In genomic region chr17:1997587-1998425, GRCh38 we compare ENCODE assay signal across 9 cellular contexts. TPM values are rescaled to one million over a fixed set of nuclear protein-coding genes. Genes with fewer than 3 reads are reported as not detected.
DNase-seq lines count a peak whose midpoint lies in the region; ATAC-seq, FAIRE-seq and TF ChIP-seq lines count a peak whose summit lies in the region.
"Had no signal": no experiment of that assay in that cellular context is flagged by ENCODE, and none has a peak within 500 bp of the region (broad histone marks: within the 10 kb centered on the region; RNA-seq: fewer than 3 reads in every experiment).

No MANE protein-coding gene starts in this region.

- no peaks in the 10 kb centered on the region for H3K4me1 Mint-ChIP-seq in activated naive CD4-positive, alpha-beta T cell treated with anti-CD3 and anti-CD28 coated beads for 36 hours (ENCODE audit: low read depth)

- no TSS peak for BruUV-seq in HepG2 (replicated peaks; lab: Mats Ljungman, UMichigan)

- no peak for TF ChIP-seq CTCF in breast epithelium (IDR thresholded peaks at IDR 0.05)
- TF ChIP-seq CTCF in HepG2 (CRISPR knock-in tag; IDR thresholded peaks at IDR 0.05) = no peak
- TF ChIP-seq CTCF in tibial artery (IDR thresholded peaks at IDR 0.05) = no peak

- peak overlapping the region; percentile 83 for H3K4me2 ChIP-seq in HepG2 (ENCODE audit: low read depth, low read length)

- peaks cover 23% of the 10 kb centered on the region for H3K27me3 Mint-ChIP-seq in activated naive CD4-positive, alpha-beta T cell treated with anti-CD3 and anti-CD28 coated beads for 36 hours (ENCODE audit: low read depth)

- CTCF ChIA-PET in HepG2 (lab: Yijun Ruan, JAX; ENCODE audit: low intra/inter-chr PET ratio, low total read pairs) = no interaction called here
- CTCF ChIA-PET in activated naive CD4-positive, alpha-beta T cell treated with anti-CD3 and anti-CD28 coated beads for 36 hours (lab: Charles Lee) = no interaction called here

- 0% methylated on average over 18 of the region's 65 CpGs for WGBS in HepG2 (ENCODE audit: low lambda C conversion rate)

- no peaks in the 10 kb centered on the region for H3K36me3 Mint-ChIP-seq in activated naive CD4-positive, alpha-beta T cell treated with anti-CD3 and anti-CD28 coated beads for 36 hours (ENCODE audit: low read depth)

- peak; percentile 62 for TF ChIP-seq RAD21 in HepG2 (CRISPR knock-in tag; IDR thresholded peaks at IDR 0.05)

- TF ChIP-seq EP300 in HepG2 (IDR thresholded peaks at IDR 0.05; ENCODE audit: low read depth in 2 of 2, low read length in 2 of 2) = peak in 1 of 2 experiments; percentile 74; a peak in 2 of 4 replicates
- no peak; the same call in 1 of the 2 replicates for TF ChIP-seq EP300 in HepG2 (CRISPR knock-in tag; IDR thresholded peaks at IDR 0.05; ENCODE audit: borderline replicate concordance)

- intact Hi-C loops in breast epithelium (cut with DNase I; ENCODE audit: low total_unique reads) = loop anchor here (5.0 kb wide), 1 partner anchor 1554 kb away; no protein-coding TSS in a partner anchor
- intact Hi-C loops in HepG2 (cut with micrococcal nuclease; ENCODE audit: unreplicated experiment) = no loop called here
- intact Hi-C loops in tibial artery (cut with DNase I; ENCODE audit: low total_unique reads) = no loop called here
- intact Hi-C loops in activated naive CD4-positive, alpha-beta T cell treated with anti-CD3 and anti-CD28 coated beads for 36 hours (cut with micrococcal nuclease) = no loop called here

- no peaks in the 10 kb centered on the region for H3K36me3 ChIP-seq in breast epithelium
- no peaks in the 10 kb centered on the region for H3K36me3 ChIP-seq in HepG2 (replicated peaks in 1 of 2; ENCODE audit: control insufficient read depth in 1 of 2, insufficient read depth in 2 of 2, low read length in 2 of 2)
- H3K36me3 ChIP-seq in tibial artery = no peaks in the 10 kb centered on the region

- DNase-seq in NCI-H2171 treated with DMSO at 0.1 percent for 48 hours (lab: John Stamatoyannopoulos, UW) = peak; percentile 33
- DNase-seq in NCI-H2171 (lab: John Stamatoyannopoulos, UW) = no peak
- peak in 1 of 2 donors; percentile 78 for DNase-seq in breast epithelium (ENCODE audit: low spot score in 2 of 2)
- peak; percentile 77 for DNase-seq in HepG2 (ENCODE audit: low spot score)
- no peak for DNase-seq in tibial artery
- no peak for DNase-seq in activated naive CD4-positive, alpha-beta T cell treated with anti-CD3 and anti-CD28 coated beads for 36 hours
- no peak for DNase-seq in NCI-H226
- DNase-seq: activated CD8-positive, alpha-beta memory T cell treated with anti-CD3 and anti-CD28 coated beads, Interleukin-2, amount 50 U/mL, for 4 hours had no signal

- H3K9ac ChIP-seq in HepG2 (ENCODE audit: insufficient read depth, low read depth, low read length) = peak overlapping the region; percentile 60

- H3K4me3 ChIP-seq in breast epithelium (peak overlapping the region; percentile 55 to 83 (median 59)), HepG2 (replicated peaks in 1 of 3; ENCODE audit: insufficient read depth in 1 of 3, low read depth in 2 of 3, low read length in 3 of 3) (peak overlapping the region; percentile 38 to 66 (median 60); a peak in 5 of 6 replicates), tibial artery (peak overlapping the region; percentile 48 to 57)

- POLR2A ChIA-PET in HepG2 (lab: Yijun Ruan, JAX) = interaction anchor here (0.6 to 3.1 kb wide), 19 partner anchors 14 to 543 kb away, joined by 3 to 18 read pairs (median 4); partner anchors contain the start of genes RILP, RTN4RL1, SERPINF1 and SMYD4

- no peaks in the 10 kb centered on the region for H4K20me1 ChIP-seq in HepG2 (ENCODE audit: insufficient read depth, low read length)

- H3K9me3 Mint-ChIP-seq in activated naive CD4-positive, alpha-beta T cell treated with anti-CD3 and anti-CD28 coated beads for 36 hours = no peaks in the 10 kb centered on the region

- H3K27me3 ChIP-seq in breast epithelium = no peaks in the 10 kb centered on the region
- peaks cover 0 to 7% of the 10 kb centered on the region in 2 experiments; a peak in 2 of 5 replicates for H3K27me3 ChIP-seq in HepG2 (ENCODE audit: control insufficient read depth in 1 of 2, insufficient read depth in 2 of 2, low read length in 2 of 2)
- peaks cover 0 to 4% of the 10 kb centered on the region in 2 donors for H3K27me3 ChIP-seq in tibial artery

- no peak overlapping the region for H3K27ac Mint-ChIP-seq in activated naive CD4-positive, alpha-beta T cell treated with anti-CD3 and anti-CD28 coated beads for 36 hours

- TF ChIP-seq POLR2A in breast epithelium (IDR thresholded peaks at IDR 0.05) = no peak
- TF ChIP-seq POLR2A in HepG2 (IDR thresholded peaks at IDR 0.05; ENCODE audit: insufficient read depth in 1 of 2, low read depth in 2 of 2, low read length in 2 of 2) = no peak

- H3K9me3 ChIP-seq in breast epithelium = no peaks in the 10 kb centered on the region
- no peaks in the 10 kb centered on the region for H3K9me3 ChIP-seq in HepG2 (ENCODE audit: low read length)
- no peaks in the 10 kb centered on the region for H3K9me3 ChIP-seq in tibial artery

- H3K79me2 ChIP-seq in HepG2 (ENCODE audit: insufficient read depth, low read length) = no peaks in the 10 kb centered on the region

- no peak overlapping the region for H3K4me3 Mint-ChIP-seq in activated naive CD4-positive, alpha-beta T cell treated with anti-CD3 and anti-CD28 coated beads for 36 hours

- peak; percentile 70 for ATAC-seq in HepG2
- no peak for ATAC-seq in HG03571 (IDR thresholded peaks at IDR 0.05; ENCODE audit: unreplicated experiment)

- H3K27ac ChIP-seq in breast epithelium (peak overlapping the region; percentile 89), HepG2 (ENCODE audit: extremely low read length, insufficient read depth, low read length) (peak overlapping the region; percentile 70), tibial artery (peak overlapping the region; percentile 27 to 54)

- in situ Hi-C loops in HepG2 (cut with HindIII; ENCODE audit: extremely low pct_ligation_motif_present, low pct_unique_long_range_greater_than_20kb) = no loop called here

- FAIRE-seq in HepG2 (lab: Jason Lieb, UNC) = no peak

- H3K4me1 ChIP-seq in breast epithelium (peaks cover 6 to 21% of the 10 kb centered on the region in 2 donors), HepG2 (ENCODE audit: insufficient read depth, low read length) (peaks cover 52% of the 10 kb centered on the region), tibial artery (peaks cover 0 to 39% (median 32%) of the 10 kb centered on the region in 4 donors)

- no peak overlapping the region for H2AFZ ChIP-seq in HepG2 (ENCODE audit: low read length)

RNA-seq across cellular contexts. Expression of gene RTN4RL1, which starts 27.3 kb away (rescaled TPM):
- 10 to 100 TPM in 2 of 3 donors, 1 to 10 TPM in 1; 3.8 to 19.6 (median 14.1) TPM for total RNA-seq in breast epithelium
- total RNA-seq in HepG2 (2016; rRNA removed; fragmentation: Illumina TruSeq; extraction: Trizol) = not detected in 2 replicates
- total RNA-seq in HepG2 (2016; cell fraction: cytosol; rRNA removed; fragmentation: Illumina TruSeq; extraction: Trizol; ENCODE audit: low read depth) = not detected in 2 replicates
- total RNA-seq in HepG2 (2016; cell fraction: insoluble cytoplasmic fraction; rRNA removed; fragmentation: Illumina TruSeq; extraction: Trizol) = not detected in 2 replicates
- total RNA-seq in HepG2 (2016; cell fraction: membrane; rRNA removed; fragmentation: Illumina TruSeq; extraction: Trizol) = not detected in 2 replicates
- not detected in 2 replicates for total RNA-seq in HepG2 (2016; cell fraction: nucleus; rRNA removed; fragmentation: Illumina TruSeq; extraction: Trizol)
- polyA plus RNA-seq in HepG2 (2011; rRNA removed) = 0.01 TPM in 1 of 2 replicates, not detected in the other
- polyA plus RNA-seq in HepG2 (2011; cell fraction: cytosol; rRNA removed) = not detected in 2 replicates
- polyA plus RNA-seq in HepG2 (2011; cell fraction: nucleus; rRNA removed) = not detected in 2 replicates
- not detected in 2 replicates for polyA plus RNA-seq in HepG2 (2012)
- polyA plus RNA-seq in HepG2 (2016; cell fraction: cytosol; fragmentation: Illumina TruSeq; extraction: Trizol; ENCODE audit: low read depth) = not detected in 2 replicates
- polyA plus RNA-seq in HepG2 (2016; cell fraction: insoluble cytoplasmic fraction; fragmentation: Illumina TruSeq; extraction: Trizol; ENCODE audit: low read depth) = not detected in 2 replicates
- 0.05 TPM in 1 of 2 replicates, not detected in the other for polyA plus RNA-seq in HepG2 (2016; cell fraction: membrane; fragmentation: Illumina TruSeq; extraction: Trizol; ENCODE audit: low read depth)
- not detected in 2 replicates for polyA plus RNA-seq in HepG2 (2016; cell fraction: nucleus; fragmentation: Illumina TruSeq; extraction: Trizol; ENCODE audit: insufficient read depth, low read depth)
- 0.08 TPM in 1 of 2 replicates, not detected in the other for polyA minus RNA-seq in HepG2 (2011; rRNA and poly(A)+ RNA removed; ENCODE audit: low replicate concordance)
- not detected in 2 replicates for polyA minus RNA-seq in HepG2 (2011; cell fraction: cytosol; rRNA and poly(A)+ RNA removed)
- not detected in 2 replicates for polyA minus RNA-seq in HepG2 (2011; cell fraction: nucleus; rRNA and poly(A)+ RNA removed)
- under 1 TPM; 0.14 to 0.30 TPM for total RNA-seq in activated naive CD4-positive, alpha-beta T cell treated with anti-CD3 and anti-CD28 coated beads for 36 hours

RNA-seq across cellular contexts. Expression of gene DPH1, which starts 32.1 kb away (rescaled TPM):
- 10 to 100 TPM; 28.3 to 66.6 (median 55.7) TPM for total RNA-seq in breast epithelium
- 14.5 and 25.3 TPM in 2 replicates for total RNA-seq in HepG2 (2016; rRNA removed; fragmentation: Illumina TruSeq; extraction: Trizol)
- 12.1 and 14.2 TPM in 2 replicates for total RNA-seq in HepG2 (2016; cell fraction: cytosol; rRNA removed; fragmentation: Illumina TruSeq; extraction: Trizol; ENCODE audit: low read depth)
- 12.8 and 22.5 TPM in 2 replicates for total RNA-seq in HepG2 (2016; cell fraction: insoluble cytoplasmic fraction; rRNA removed; fragmentation: Illumina TruSeq; extraction: Trizol)
- total RNA-seq in HepG2 (2016; cell fraction: membrane; rRNA removed; fragmentation: Illumina TruSeq; extraction: Trizol) = 10.3 and 14.0 TPM in 2 replicates
- total RNA-seq in HepG2 (2016; cell fraction: nucleus; rRNA removed; fragmentation: Illumina TruSeq; extraction: Trizol) = 16.5 and 22.6 TPM in 2 replicates
- 42.8 and 49.5 TPM in 2 replicates for polyA plus RNA-seq in HepG2 (2011; rRNA removed)
- 18.9 and 24.7 TPM in 2 replicates for polyA plus RNA-seq in HepG2 (2011; cell fraction: cytosol; rRNA removed)
- polyA plus RNA-seq in HepG2 (2011; cell fraction: nucleus; rRNA removed) = 184 and 197 TPM in 2 replicates
- polyA plus RNA-seq in HepG2 (2012) = 22.1 and 23.1 TPM in 2 replicates
- polyA plus RNA-seq in HepG2 (2016; cell fraction: cytosol; fragmentation: Illumina TruSeq; extraction: Trizol; ENCODE audit: low read depth) = 2.9 and 3.9 TPM in 2 replicates
- 12.2 and 15.0 TPM in 2 replicates for polyA plus RNA-seq in HepG2 (2016; cell fraction: insoluble cytoplasmic fraction; fragmentation: Illumina TruSeq; extraction: Trizol; ENCODE audit: low read depth)
- polyA plus RNA-seq in HepG2 (2016; cell fraction: membrane; fragmentation: Illumina TruSeq; extraction: Trizol; ENCODE audit: low read depth) = 3.9 and 4.7 TPM in 2 replicates
- 54.3 and 66.6 TPM in 2 replicates for polyA plus RNA-seq in HepG2 (2016; cell fraction: nucleus; fragmentation: Illumina TruSeq; extraction: Trizol; ENCODE audit: insufficient read depth, low read depth)
- 82.1 and 106 TPM in 2 replicates for polyA minus RNA-seq in HepG2 (2011; rRNA and poly(A)+ RNA removed; ENCODE audit: low replicate concordance)
- polyA minus RNA-seq in HepG2 (2011; cell fraction: cytosol; rRNA and poly(A)+ RNA removed) = 15.1 and 19.0 TPM in 2 replicates
- 33.1 and 46.4 TPM in 2 replicates for polyA minus RNA-seq in HepG2 (2011; cell fraction: nucleus; rRNA and poly(A)+ RNA removed)
- 10 to 100 TPM; 31.1 to 34.1 TPM for total RNA-seq in activated naive CD4-positive, alpha-beta T cell treated with anti-CD3 and anti-CD28 coated beads for 36 hours

RNA-seq across cellular contexts. Expression of gene OVCA2, which starts 44.0 kb away (rescaled TPM):
- total RNA-seq in breast epithelium (10 to 100 TPM; 24.3 to 35.4 (median 32.5) TPM), HepG2 (2016; rRNA removed; fragmentation: Illumina TruSeq; extraction: Trizol) (28.2 and 28.5 TPM in 2 replicates)
- total RNA-seq in HepG2 (2016; cell fraction: cytosol; rRNA removed; fragmentation: Illumina TruSeq; extraction: Trizol; ENCODE audit: low read depth) = 14.6 and 20.0 TPM in 2 replicates
- 30.5 and 31.5 TPM in 2 replicates for total RNA-seq in HepG2 (2016; cell fraction: insoluble cytoplasmic fraction; rRNA removed; fragmentation: Illumina TruSeq; extraction: Trizol)
- total RNA-seq in HepG2 (2016; cell fraction: membrane; rRNA removed; fragmentation: Illumina TruSeq; extraction: Trizol) = 29.3 and 32.1 TPM in 2 replicates
- total RNA-seq in HepG2 (2016; cell fraction: nucleus; rRNA removed; fragmentation: Illumina TruSeq; extraction: Trizol) = 13.5 and 15.0 TPM in 2 replicates
- 23.7 and 30.7 TPM in 2 replicates for polyA plus RNA-seq in HepG2 (2011; rRNA removed)
- polyA plus RNA-seq in HepG2 (2011; cell fraction: cytosol; rRNA removed) = 28.7 and 32.0 TPM in 2 replicates
- 12.2 and 17.3 TPM in 2 replicates for polyA plus RNA-seq in HepG2 (2011; cell fraction: nucleus; rRNA removed)
- polyA plus RNA-seq in HepG2 (2012) = 7.1 and 10.8 TPM in 2 replicates
- 21.4 and 25.7 TPM in 2 replicates for polyA plus RNA-seq in HepG2 (2016; cell fraction: cytosol; fragmentation: Illumina TruSeq; extraction: Trizol; ENCODE audit: low read depth)
- polyA plus RNA-seq in HepG2 (2016; cell fraction: insoluble cytoplasmic fraction; fragmentation: Illumina TruSeq; extraction: Trizol; ENCODE audit: low read depth) = 30.2 and 32.2 TPM in 2 replicates
- 25.8 and 29.0 TPM in 2 replicates for polyA plus RNA-seq in HepG2 (2016; cell fraction: membrane; fragmentation: Illumina TruSeq; extraction: Trizol; ENCODE audit: low read depth)
- polyA plus RNA-seq in HepG2 (2016; cell fraction: nucleus; fragmentation: Illumina TruSeq; extraction: Trizol; ENCODE audit: insufficient read depth, low read depth) = 19.9 and 28.4 TPM in 2 replicates
- 18.1 and 38.8 TPM in 2 replicates for polyA minus RNA-seq in HepG2 (2011; rRNA and poly(A)+ RNA removed; ENCODE audit: low replicate concordance)
- polyA minus RNA-seq in HepG2 (2011; cell fraction: cytosol; rRNA and poly(A)+ RNA removed) = 2.6 and 5.9 TPM in 2 replicates
- polyA minus RNA-seq in HepG2 (2011; cell fraction: nucleus; rRNA and poly(A)+ RNA removed) = 1.7 TPM in 1 of 2 replicates, not detected in the other
- 10 to 100 TPM; 22.7 to 24.7 TPM for total RNA-seq in activated naive CD4-positive, alpha-beta T cell treated with anti-CD3 and anti-CD28 coated beads for 36 hours

RNA-seq across cellular contexts. Expression of gene HIC1, which starts 57.1 kb away (rescaled TPM):
- total RNA-seq in breast epithelium (10 to 100 TPM; 12.6 to 16.4 (median 12.7) TPM), HepG2 (2016; rRNA removed; fragmentation: Illumina TruSeq; extraction: Trizol) (0.31 TPM in 1 of 2 replicates, not detected in the other)
- not detected in 2 replicates for total RNA-seq in HepG2 (2016; cell fraction: cytosol; rRNA removed; fragmentation: Illumina TruSeq; extraction: Trizol; ENCODE audit: low read depth)
- total RNA-seq in HepG2 (2016; cell fraction: insoluble cytoplasmic fraction; rRNA removed; fragmentation: Illumina TruSeq; extraction: Trizol) = 0.12 and 0.26 TPM in 2 replicates
- total RNA-seq in HepG2 (2016; cell fraction: membrane; rRNA removed; fragmentation: Illumina TruSeq; extraction: Trizol) = 0.06 and 0.07 TPM in 2 replicates
- total RNA-seq in HepG2 (2016; cell fraction: nucleus; rRNA removed; fragmentation: Illumina TruSeq; extraction: Trizol) = not detected in 2 replicates
- 0.04 and 0.10 TPM in 2 replicates for polyA plus RNA-seq in HepG2 (2011; rRNA removed)
- polyA plus RNA-seq in HepG2 (2011; cell fraction: cytosol; rRNA removed) = 0.09 and 0.12 TPM in 2 replicates
- 1.1 and 1.2 TPM in 2 replicates for polyA plus RNA-seq in HepG2 (2011; cell fraction: nucleus; rRNA removed)
- polyA plus RNA-seq in HepG2 (2012) = 0.23 and 0.39 TPM in 2 replicates
- polyA plus RNA-seq in HepG2 (2016; cell fraction: cytosol; fragmentation: Illumina TruSeq; extraction: Trizol; ENCODE audit: low read depth) = not detected in 2 replicates
- 0.08 TPM in 1 of 2 replicates, not detected in the other for polyA plus RNA-seq in HepG2 (2016; cell fraction: insoluble cytoplasmic fraction; fragmentation: Illumina TruSeq; extraction: Trizol; ENCODE audit: low read depth)
- 0.06 and 0.09 TPM in 2 replicates for polyA plus RNA-seq in HepG2 (2016; cell fraction: membrane; fragmentation: Illumina TruSeq; extraction: Trizol; ENCODE audit: low read depth)
- 0.84 TPM in 1 of 2 replicates, not detected in the other for polyA plus RNA-seq in HepG2 (2016; cell fraction: nucleus; fragmentation: Illumina TruSeq; extraction: Trizol; ENCODE audit: insufficient read depth, low read depth)
- 0.12 and 0.56 TPM in 2 replicates for polyA minus RNA-seq in HepG2 (2011; rRNA and poly(A)+ RNA removed; ENCODE audit: low replicate concordance)
- not detected in 2 replicates for polyA minus RNA-seq in HepG2 (2011; cell fraction: cytosol; rRNA and poly(A)+ RNA removed)
- polyA minus RNA-seq in HepG2 (2011; cell fraction: nucleus; rRNA and poly(A)+ RNA removed) = 0.12 and 0.13 TPM in 2 replicates
- total RNA-seq in activated naive CD4-positive, alpha-beta T cell treated with anti-CD3 and anti-CD28 coated beads for 36 hours = 10 to 100 TPM; 14.8 TPM

Comparison
In these comparisons a context has a peak if more than half of its experiments do, and no peak if none do; other contexts are left out.
1. DNase-seq: peak in NCI-H2171 treated with DMSO at 0.1 percent for 48 hours (single experiment) and HepG2 (single experiment); none in NCI-H2171 (single experiment), tibial artery (0 of 2), activated naive CD4-positive, alpha-beta T cell treated with anti-CD3 and anti-CD28 coated beads for 36 hours (single experiment) and NCI-H226 (single experiment).
2. Peak in every context shown above with its lines, with median percentiles within 50 percentile points of each other: H3K27ac ChIP-seq and H3K4me3 ChIP-seq.